20 cellular contexts compared by ENCODE assay signal in genomic region chr6:133551436-133551835, GRCh38.
DNase-seq lines count a peak whose midpoint lies in the region; ATAC-seq, FAIRE-seq and TF ChIP-seq lines count a peak whose summit lies in the region.
"Had no signal": no experiment of that assay in that cellular context is flagged by ENCODE, and none has a peak within 500 bp of the region (broad histone marks: within the 10 kb centered on the region; RNA-seq: fewer than 3 reads in every experiment).

No MANE protein-coding gene starts in this region.

- no peaks in the 10 kb centered on the region for H3K79me2 ChIP-seq in osteoblast (ENCODE audit: insufficient read depth, low read length)

- H4K5ac ChIP-seq in IMR-90 (ENCODE audit: low read depth, low read length), result peak overlapping the region; percentile 12; the same call in 1 of the 2 replicates

- peak overlapping the region; percentile 13; the same call in 2 of the 3 replicates for H2BK15ac ChIP-seq in IMR-90 (ENCODE audit: low read depth, low read length)

- no peaks in the 10 kb centered on the region for H3K79me1 ChIP-seq in IMR-90 (ENCODE audit: low read depth in 1 of 2, low read length in 2 of 2)

- H2BK5ac ChIP-seq in IMR-90 (ENCODE audit: low read depth, low read length, poor library complexity, severe bottlenecking), result peak overlapping the region; percentile 83

- H3K27ac Mint-ChIP-seq in endodermal cell, result no peak overlapping the region
- H3K27ac Mint-ChIP-seq: B cell; stimulated activated effector memory CD8-positive, alpha-beta T cell treated with anti-CD3 and anti-CD28 coated beads, Interleukin-12 subunit alpha, Interleukin-12 subunit beta, amount 100 ng/mL, for 72 hours had no signal

- H3K14ac ChIP-seq in IMR-90 (replicated peaks; ENCODE audit: low read depth, low read length), result peak overlapping the region; percentile 61

- H2AFZ ChIP-seq in IMR-90 (replicated peaks; ENCODE audit: low read length, poor library complexity), result no peak overlapping the region
- no peak overlapping the region for H2AFZ ChIP-seq in osteoblast (ENCODE audit: low read length)

- peak overlapping the region; percentile 95 for H2BK120ac ChIP-seq in IMR-90 (ENCODE audit: low read depth, low read length)

- H3K4ac ChIP-seq in IMR-90 (ENCODE audit: low read depth, low read length), result peak overlapping the region; percentile 85

- in situ Hi-C loops in IMR-90 (cut with MboI; ENCODE audit: low sequenced_read_pairs), result loop anchor here (5.0 to 10.0 kb wide), 2 partner anchors 367 to 719 kb away; no protein-coding TSS in a partner anchor

- H2AK9ac ChIP-seq in IMR-90 (replicated peaks; ENCODE audit: low read depth, low read length, poor library complexity), result no peak overlapping the region

- H3K36me3 Mint-ChIP-seq in endodermal cell (ENCODE audit: low read depth), result no peaks in the 10 kb centered on the region
- H3K36me3 Mint-ChIP-seq: stimulated activated effector memory CD8-positive, alpha-beta T cell treated with anti-CD3 and anti-CD28 coated beads, Interleukin-12 subunit alpha, Interleukin-12 subunit beta, amount 100 ng/mL, for 72 hours had no signal

- peak overlapping the region; percentile 56 for H2AK5ac ChIP-seq in IMR-90 (ENCODE audit: low read depth, low read length)

- peaks cover 7% of the 10 kb centered on the region for H3K9me1 ChIP-seq in IMR-90 (ENCODE audit: insufficient read depth, low read length)

- peak overlapping the region; percentile 58 for H3K4me2 ChIP-seq in A549
- peak overlapping the region; percentile 36; the same call in 1 of the 2 replicates for H3K4me2 ChIP-seq in IMR-90 (ENCODE audit: low read depth, low read length)
- peak overlapping the region; percentile 31 for H3K4me2 ChIP-seq in osteoblast (ENCODE audit: insufficient read depth, low read length)

- H3K4me1 ChIP-seq in A549 (peaks cover 53% of the 10 kb centered on the region), IMR-90 (ENCODE audit: control insufficient read depth, insufficient read depth, low read length) (peaks cover 17% of the 10 kb centered on the region), endodermal cell (ENCODE audit: control insufficient read depth, insufficient read depth, low read length) (no peaks in the 10 kb centered on the region), osteoblast (ENCODE audit: insufficient read depth, low read length) (peaks cover 25% of the 10 kb centered on the region)

- intact Hi-C loops in IMR-90 (cut with micrococcal nuclease), result loop anchor here (5.0 kb wide), 1 partner anchor 264 kb away; no protein-coding TSS in a partner anchor

- peak overlapping the region; percentile 1 to 81; a peak in 2 of 4 replicates for H4K8ac ChIP-seq in IMR-90 (ENCODE audit: low read depth in 2 of 2, low read length in 2 of 2)

- H2BK20ac ChIP-seq in IMR-90 (ENCODE audit: low read depth, low read length), result peak overlapping the region; percentile 94

- H3K23ac ChIP-seq in IMR-90 (ENCODE audit: low read depth, low read length), result peak overlapping the region; percentile 58; the same call in 1 of the 2 replicates

- H4K20me1 ChIP-seq in IMR-90 (ENCODE audit: insufficient read depth, low read length) (no peaks in the 10 kb centered on the region), osteoblast (ENCODE audit: insufficient read depth, low read length) (no peaks in the 10 kb centered on the region)

- CTCF ChIA-PET in A549 (lab: Yijun Ruan, JAX) (interaction anchor here (0.6 to 4.1 kb wide), 12 partner anchors 18 to 727 kb away, joined by 3 to 26 read pairs (median 4); no protein-coding TSS in a partner anchor), IMR-90 (lab: Yijun Ruan, JAX) (interaction anchor here (0.6 to 2.4 kb wide), 6 partner anchors 17 to 732 kb away, joined by 3 to 14 read pairs (median 5); no protein-coding TSS in a partner anchor)

- peaks cover 2% of the 10 kb centered on the region for H3K27me3 Mint-ChIP-seq in endodermal cell (ENCODE audit: insufficient read depth)
- H3K27me3 Mint-ChIP-seq: B cell had no signal

- WGBS in A549 (ENCODE audit: missing lambda C conversion rate), result 82% methylated on average over 3 of the region's 3 CpGs
- 83% methylated on average over 2 of the region's 3 CpGs; no CpG with 5 or more reads in 1 of the 2 experiments for WGBS in IMR-90 (ENCODE audit: extremely low coverage in 2 of 2, insufficient read length in 1 of 2), 2 experiments
- 87 to 95% methylated on average over 2 to 3 of the region's 3 CpGs for WGBS in endodermal cell (ENCODE audit: insufficient coverage in 1 of 2, insufficient read length in 1 of 2), 2 experiments

- H4K91ac ChIP-seq in IMR-90 (ENCODE audit: insufficient read depth, low read depth, low read length), result peak overlapping the region; percentile 67

- TF ChIP-seq POLR2A in A549 (IDR thresholded peaks at IDR 0.05; ENCODE audit: low read length), result no peak
- TF ChIP-seq POLR2A in IMR-90 (IDR thresholded peaks at IDR 0.05; ENCODE audit: low read depth, low read length), result no peak
- TF ChIP-seq POLR2A in erythroblast (IDR thresholded peaks at IDR 0.05; ENCODE audit: low read length), result no peak

- peak in 1 of 2 experiments; percentile 34 for DNase-seq in A549 (ENCODE audit: low read depth in 1 of 2, low spot score in 1 of 2)
- DNase-seq in IMR-90, result peak; percentile 70
- DNase-seq in endodermal cell, result no peak
- DNase-seq in osteoblast (ENCODE audit: insufficient read length, low spot score, missing footprints), result peak; percentile 18
- DNase-seq in cortex of kidney (lab: John Stamatoyannopoulos, UW), result no peak
- no peak for DNase-seq in erythroblast (lab: John Stamatoyannopoulos, UW)
- no peak for DNase-seq in AG08395 (ENCODE audit: low spot score)
- DNase-seq in SW480 (ENCODE audit: low spot score), result no peak
- DNase-seq: activated naive CD4-positive, alpha-beta T cell treated with anti-CD3 and anti-CD28 coated beads, Interleukin-2, amount 50 U/mL, for 16 hours; caudate nucleus; NCI-H69; small intestine had no signal

- TF ChIP-seq CTCF in A549 (IDR thresholded peaks at IDR 0.05) (no peak), IMR-90 (conservative IDR thresholded peaks at IDR 0.05; ENCODE audit: low read depth, low read length) (peak; percentile 42), endodermal cell (conservative IDR thresholded peaks at IDR 0.05) (peak; percentile 16), osteoblast (IDR thresholded peaks at IDR 0.05; ENCODE audit: extremely low read depth, low read depth, low read length) (peak; percentile 14)

- H3K4me3 ChIP-seq in A549 (no peak overlapping the region), IMR-90 (ENCODE audit: insufficient read depth, low read depth, low read length) (no peak overlapping the region), endodermal cell (ENCODE audit: low read length) (no peak overlapping the region), osteoblast (ENCODE audit: insufficient read depth, low read length) (no peak overlapping the region)
- H3K4me3 ChIP-seq: heart left ventricle had no signal

- dilution Hi-C loops in IMR-90 (cut with HindIII; ENCODE audit: low sequenced_read_pairs, unreplicated experiment), result no loop called here

- H3K9me3 ChIP-seq in A549 (no peaks in the 10 kb centered on the region), IMR-90 (ENCODE audit: control insufficient read depth, insufficient read depth, low read length) (no peaks in the 10 kb centered on the region), endodermal cell (ENCODE audit: control insufficient read depth, low read length) (no peaks in the 10 kb centered on the region), osteoblast (ENCODE audit: low read depth, low read length) (no peaks in the 10 kb centered on the region)
- H3K9me3 ChIP-seq: heart left ventricle had no signal

- no peaks in the 10 kb centered on the region for H3K27me3 ChIP-seq in IMR-90 (ENCODE audit: control insufficient read depth, insufficient read depth, low read length)
- no peaks in the 10 kb centered on the region for H3K27me3 ChIP-seq in endodermal cell (ENCODE audit: control insufficient read depth, insufficient read depth, low read length, poor library complexity, severe bottlenecking)
- no peaks in the 10 kb centered on the region for H3K27me3 ChIP-seq in osteoblast (ENCODE audit: insufficient read depth, low read length)
- H3K27me3 ChIP-seq: heart left ventricle had no signal

- no peak for FAIRE-seq in A549 (lab: Jason Lieb, UNC)
- FAIRE-seq: endometrium, GM18507, keratinocyte, small intestine, urothelium cell line had no signal

- ATAC-seq in A549 (peak; percentile 54 to 60), IMR-90 (ENCODE audit: low read depth) (peak; percentile 35)
- ATAC-seq: stimulated activated effector memory CD8-positive, alpha-beta T cell treated with anti-CD3 and anti-CD28 coated beads, Interleukin-12 subunit alpha, Interleukin-12 subunit beta, amount 100 ng/mL, for 72 hours had no signal

- peaks cover 13% of the 10 kb centered on the region for H3K4me1 Mint-ChIP-seq in endodermal cell
- H3K4me1 Mint-ChIP-seq: B cell; stimulated activated effector memory CD8-positive, alpha-beta T cell treated with anti-CD3 and anti-CD28 coated beads, Interleukin-12 subunit alpha, Interleukin-12 subunit beta, amount 100 ng/mL, for 72 hours had no signal

- peak overlapping the region; percentile 53 for H3K18ac ChIP-seq in IMR-90 (ENCODE audit: low read depth, low read length)

- no TSS peak for BruUV-seq in IMR-90 (replicated peaks; lab: Mats Ljungman, UMichigan)

- H3K36me3 ChIP-seq in IMR-90 (ENCODE audit: control insufficient read depth, insufficient read depth, low read length), result no peaks in the 10 kb centered on the region
- no peaks in the 10 kb centered on the region for H3K36me3 ChIP-seq in endodermal cell (ENCODE audit: control insufficient read depth, insufficient read depth, low read length)
- H3K36me3 ChIP-seq in osteoblast (ENCODE audit: insufficient read depth, low read length), result no peaks in the 10 kb centered on the region
- H3K36me3 ChIP-seq: heart left ventricle had no signal

- H3K56ac ChIP-seq in IMR-90 (ENCODE audit: extremely low read depth, insufficient read depth, low read length), result peak overlapping the region; percentile 64

- peak overlapping the region; percentile 70 to 75 for H3K27ac ChIP-seq in A549
- H3K27ac ChIP-seq in IMR-90 (ENCODE audit: insufficient read depth, low read length), result peak overlapping the region; percentile 43; the same call in 1 of the 2 replicates
- no peak overlapping the region for H3K27ac ChIP-seq in endodermal cell (ENCODE audit: low read depth, low read length)
- H3K27ac ChIP-seq in osteoblast (ENCODE audit: low read depth, low read length), result peak overlapping the region; percentile 34

- peak in 1 of 2 experiments; percentile 15; a peak in 1 of 5 replicates for TF ChIP-seq RAD21 in A549 (conservative IDR thresholded peaks at IDR 0.05 in 1 of 2, IDR thresholded peaks at IDR 0.05 in 1 of 2)
- peak; percentile 34; the same call in 1 of the 2 replicates for TF ChIP-seq RAD21 in IMR-90 (IDR thresholded peaks at IDR 0.05; ENCODE audit: low read length)

- H3K9me3 Mint-ChIP-seq in endodermal cell, result no peaks in the 10 kb centered on the region
- H3K9me3 Mint-ChIP-seq: IgD-negative memory B cell; stimulated activated effector memory CD8-positive, alpha-beta T cell treated with anti-CD3 and anti-CD28 coated beads, Interleukin-12 subunit alpha, Interleukin-12 subunit beta, amount 100 ng/mL, for 72 hours had no signal

- POLR2A ChIA-PET in A549 (lab: Yijun Ruan, JAX) (interaction anchor here (1.5 kb wide), 1 partner anchor 736 kb away, joined by 3 read pairs; no protein-coding TSS in a partner anchor), IMR-90 (lab: Charles Lee; ENCODE audit: unreplicated experiment) (interaction anchor here (1.0 kb wide), 1 partner anchor 339 kb away, joined by 4 read pairs; no protein-coding TSS in a partner anchor)

- H3K4me3 Mint-ChIP-seq in endodermal cell, result no peak overlapping the region
- H3K4me3 Mint-ChIP-seq: B cell; IgD-negative memory B cell; stimulated activated effector memory CD8-positive, alpha-beta T cell treated with anti-CD3 and anti-CD28 coated beads, Interleukin-12 subunit alpha, Interleukin-12 subunit beta, amount 100 ng/mL, for 72 hours had no signal

- no peak for TF ChIP-seq EP300 in A549 (IDR thresholded peaks at IDR 0.05)

- no peak overlapping the region for H3K9ac ChIP-seq in IMR-90 (ENCODE audit: low read depth, low read length)
- no peak overlapping the region for H3K9ac ChIP-seq in endodermal cell (ENCODE audit: extremely low read depth, low read length, poor library complexity, severe bottlenecking)

Comparison
In these comparisons a context has a peak if more than half of its experiments do, and no peak if none do; other contexts are left out.
1. DNase-seq: peak in IMR-90 (single experiment) and osteoblast (single experiment); none in endodermal cell (single experiment), cortex of kidney (single experiment), erythroblast (0 of 2), AG08395 (single experiment) and SW480 (single experiment).
2. Peak in every context shown above with its lines, with median percentiles within 50 percentile points of each other: H3K4me2 ChIP-seq.